21 cellular contexts compared by ENCODE assay signal in the genomic region with DNA sequence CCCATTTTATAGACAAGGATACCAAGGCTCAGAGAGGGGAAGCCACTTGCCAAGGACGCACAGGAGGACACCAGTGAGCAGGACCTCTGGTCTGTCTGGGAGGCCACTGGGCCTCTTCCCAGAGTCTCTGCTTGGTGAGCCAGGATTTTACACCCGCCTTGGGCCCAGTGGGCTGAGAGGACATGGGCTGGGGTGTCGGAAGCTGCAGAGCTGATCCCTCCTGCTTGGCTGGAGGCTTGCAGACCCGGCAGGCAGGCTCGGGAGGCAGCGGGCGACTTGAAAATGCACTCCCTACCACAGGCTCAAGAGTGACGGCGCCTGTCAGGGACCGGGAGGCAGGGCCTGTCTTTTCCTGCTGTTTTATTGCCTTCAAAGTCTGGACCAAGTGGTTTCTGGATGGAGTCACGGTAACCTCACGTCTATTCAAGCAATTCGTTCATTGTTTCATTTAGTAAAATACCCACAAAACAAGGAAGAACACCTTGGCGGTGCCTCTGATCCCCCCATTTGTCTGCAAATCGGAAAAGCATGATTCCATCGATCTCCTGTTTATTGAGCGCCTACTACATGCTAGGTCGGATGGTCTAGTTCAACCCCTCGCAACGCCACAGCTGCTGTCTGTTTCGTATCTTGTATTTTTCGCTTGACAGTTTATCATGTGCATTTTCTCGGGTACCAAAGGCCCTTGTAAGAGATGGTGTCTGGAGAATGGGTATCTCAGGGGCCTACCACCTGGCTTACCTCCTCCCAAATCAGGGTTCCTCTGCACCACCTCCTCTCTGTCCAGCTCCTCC.
DNase-seq lines count a peak whose midpoint lies in the region; ATAC-seq and TF ChIP-seq lines count a peak whose summit lies in the region.
"Had no signal": no experiment of that assay in that cellular context is flagged by ENCODE, and none has a peak within 500 bp of the region (broad histone marks: within the 10 kb centered on the region; RNA-seq: fewer than 3 reads in every experiment).

No MANE protein-coding gene starts in this region.

- H3K4me1 ChIP-seq in endodermal cell (ENCODE audit: control insufficient read depth, insufficient read depth, low read length) = peaks cover 3% of the 10 kb centered on the region
- H3K4me1 ChIP-seq: Caco-2 had no signal

- WGBS in endodermal cell (ENCODE audit: insufficient coverage in 1 of 2, insufficient read length in 1 of 2), 2 experiments = 93% methylated on average over 19 to 23 of the region's 23 CpGs

- peak overlapping the region in 5 of 7 donors; percentile 7 to 69 (median 21) for H3K27ac Mint-ChIP-seq in CD14-positive monocyte
- H3K27ac Mint-ChIP-seq in endodermal cell = no peak overlapping the region
- H3K27ac Mint-ChIP-seq: B cell, T-cell had no signal

- ATAC-seq in omental fat pad (ENCODE audit: low FRiP score) = no peak
- ATAC-seq: heart left ventricle, T-cell had no signal

- no peak overlapping the region for H3K4me3 ChIP-seq in endodermal cell (ENCODE audit: low read length)
- H3K4me3 ChIP-seq: heart left ventricle, skin epidermis, stomach had no signal

- H3K36me3 Mint-ChIP-seq in CD14-positive monocyte (peaks cover 17 to 27% of the 10 kb centered on the region in 2 donors), endodermal cell (ENCODE audit: low read depth) (no peaks in the 10 kb centered on the region)
- H3K36me3 Mint-ChIP-seq: brain, T-cell had no signal

- peaks cover 0 to 2% (median 0%) of the 10 kb centered on the region in 7 donors for H3K9me3 Mint-ChIP-seq in CD14-positive monocyte
- no peaks in the 10 kb centered on the region for H3K9me3 Mint-ChIP-seq in endodermal cell
- H3K9me3 Mint-ChIP-seq: T-cell had no signal

- H3K27ac ChIP-seq in endodermal cell (ENCODE audit: low read depth, low read length) = no peak overlapping the region
- H3K27ac ChIP-seq: heart left ventricle, skin epidermis, stomach had no signal

- H3K27me3 ChIP-seq in endodermal cell (ENCODE audit: control insufficient read depth, insufficient read depth, low read length, poor library complexity, severe bottlenecking) = no peaks in the 10 kb centered on the region
- H3K27me3 ChIP-seq: heart left ventricle, stomach had no signal

- peaks cover 11 to 23% (median 17%) of the 10 kb centered on the region in 3 donors for H3K27me3 Mint-ChIP-seq in CD14-positive monocyte (ENCODE audit: low read depth in 3 of 3)
- H3K27me3 Mint-ChIP-seq in endodermal cell (ENCODE audit: insufficient read depth) = no peaks in the 10 kb centered on the region
- H3K27me3 Mint-ChIP-seq: T-cell had no signal

- H3K4me1 Mint-ChIP-seq in CD14-positive monocyte (peaks cover 28% of the 10 kb centered on the region), endodermal cell (peaks cover 15% of the 10 kb centered on the region)
- H3K4me1 Mint-ChIP-seq: B cell, T-cell had no signal

- TF ChIP-seq CTCF in CD14-positive monocyte (IDR thresholded peaks at IDR 0.05) (no peak), endodermal cell (conservative IDR thresholded peaks at IDR 0.05) (no peak), omental fat pad (IDR thresholded peaks at IDR 0.05) (no peak)

- H3K9ac ChIP-seq in endodermal cell (ENCODE audit: extremely low read depth, low read length, poor library complexity, severe bottlenecking) = no peak overlapping the region

- no peaks in the 10 kb centered on the region for H3K36me3 ChIP-seq in endodermal cell (ENCODE audit: control insufficient read depth, insufficient read depth, low read length)
- H3K36me3 ChIP-seq: heart left ventricle, stomach had no signal

- no peaks in the 10 kb centered on the region for H3K9me3 ChIP-seq in endodermal cell (ENCODE audit: control insufficient read depth, low read length)
- H3K9me3 ChIP-seq: Caco-2, heart left ventricle, stomach had no signal

- intact Hi-C loops in CD14-positive monocyte (cut with micrococcal nuclease) = no loop called here

- H3K4me3 Mint-ChIP-seq in CD14-positive monocyte = no peak overlapping the region
- no peak overlapping the region for H3K4me3 Mint-ChIP-seq in endodermal cell
- H3K4me3 Mint-ChIP-seq: B cell, brain, T-cell had no signal

- DNase-seq in AG20443 (ENCODE audit: low spot score) (peak; percentile 3), CD14-positive monocyte (ENCODE audit: low spot score) (no peak), endodermal cell (peak; percentile 57), omental fat pad (ENCODE audit: low spot score) (peak; percentile 20), NCI-H1092 (lab: John Stamatoyannopoulos, UW) (no peak), HCEC 1CT (no peak), NCI-H2227 (lab: John Stamatoyannopoulos, UW; ENCODE audit: unreplicated experiment) (no peak), hippocampal formation (lab: John Stamatoyannopoulos, UW) (no peak)
- DNase-seq: Caco-2; cortex of kidney; KBM-7; NCI-H1694; NCI-H748 treated with DMSO at 0.1 percent for 48 hours; Right ventricle myocardium superior; stimulated activated CD4-positive, alpha-beta T cell treated with anti-CD3 and anti-CD28 coated beads, Interleukin-4, amount 100 ng/mL, for 24 hours; stomach had no signal

Comparison
In these comparisons a context has a peak if more than half of its experiments do, and no peak if none do; other contexts are left out.
1. DNase-seq: peak in AG20443 (single experiment), endodermal cell (single experiment) and omental fat pad (single experiment); none in CD14-positive monocyte (single experiment), NCI-H1092 (single experiment), HCEC 1CT (single experiment), NCI-H2227 (single experiment) and hippocampal formation (0 of 2).